13 cellular contexts compared by ENCODE assay signal in the genomic region with DNA sequence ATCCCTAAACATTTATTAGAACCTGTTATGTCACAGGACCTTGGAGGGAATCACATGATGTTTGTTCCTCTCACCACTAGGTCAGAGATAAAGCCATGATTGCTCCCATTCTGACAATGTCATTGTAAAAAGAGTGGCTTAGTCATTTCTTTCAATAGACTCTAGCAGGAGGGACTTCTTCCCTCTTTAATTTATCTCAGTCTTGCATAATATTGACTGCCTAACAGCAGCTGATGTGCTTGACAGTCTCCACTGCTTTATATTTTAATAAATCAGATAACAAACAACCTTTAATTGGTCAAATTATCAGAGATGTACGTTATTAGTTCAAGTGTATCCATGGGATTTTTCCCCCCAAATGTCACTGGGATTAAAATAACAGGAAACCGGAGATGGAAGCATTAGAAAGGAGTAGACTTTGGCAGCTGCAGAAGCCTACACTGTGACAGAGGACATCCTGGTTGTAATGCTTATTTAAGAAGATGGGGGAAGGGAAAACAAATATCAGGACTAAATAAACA. TPM values are rescaled to one million over a fixed set of nuclear protein-coding genes. Genes with fewer than 3 reads are reported as not detected.
A peak's percentile ranks its signal among the peaks of the same experiment; 100 is the strongest.
DNase-seq lines count a peak whose midpoint lies in the region; ATAC-seq and TF ChIP-seq lines count a peak whose summit lies in the region.
"Had no signal": no experiment of that assay in that cellular context is flagged by ENCODE, and none has a peak within 500 bp of the region (broad histone marks: within the 10 kb centered on the region; RNA-seq: fewer than 3 reads in every experiment).

No MANE protein-coding gene starts in this region.

- no peak overlapping the region for H2BK120ac ChIP-seq in neuronal stem cell (ENCODE audit: low read depth, low read length)

- WGBS in neuronal stem cell (ENCODE audit: extremely low coverage in 2 of 2, insufficient read length in 2 of 2, insufficient replicate concordance in 1 of 2), 2 donors = no CpG with 5 or more reads among the region's 2 CpGs

- H3K4me1 ChIP-seq in neuronal stem cell (ENCODE audit: control insufficient read depth in 2 of 2, insufficient read depth in 1 of 2, low read depth in 1 of 2, low read length in 2 of 2) = peaks cover 1 to 20% of the 10 kb centered on the region in 2 donors

- ATAC-seq in HG03025 (IDR thresholded peaks at IDR 0.05; ENCODE audit: low FRiP score, unreplicated experiment) = no peak
- ATAC-seq: Panc1 had no signal

- no peak overlapping the region for H3K18ac ChIP-seq in neuronal stem cell (ENCODE audit: low read length)

- no peaks in the 10 kb centered on the region for H3K36me3 Mint-ChIP-seq in endothelial cell (ENCODE audit: low read depth, unreplicated experiment)

- H4K91ac ChIP-seq in neuronal stem cell (ENCODE audit: low read depth, low read length, poor library complexity) = no peak overlapping the region

- DNase-seq in NCI-H1417 (lab: John Stamatoyannopoulos, UW) (peak in 2 of 3 experiments; percentile 21 to 68), NCI-H1417 treated with DMSO at 0.1 percent for 48 hours (lab: John Stamatoyannopoulos, UW) (no peak), NCI-H2029 treated with DMSO at 0.1 percent for 48 hours (lab: John Stamatoyannopoulos, UW) (peak; percentile 97), endothelial cell (ENCODE audit: low spot score) (no peak), neuronal stem cell (ENCODE audit: low spot score) (no peak)
- DNase-seq in activated naive CD4-positive, alpha-beta T cell treated with Interleukin-2 at 50 U/mL for 16 hours = no peak
- DNase-seq in activated CD4-positive, alpha-beta T cell treated with anti-CD3 and anti-CD28 coated beads, Interleukin-2, amount 50 U/mL, for 1 hour = no peak
- DNase-seq: midbrain, MM.1S, thyroid gland had no signal

- no peak overlapping the region for H3K9ac ChIP-seq in neuronal stem cell (ENCODE audit: low read depth, low read length, poor library complexity)

- no peak for TF ChIP-seq CTCF in endothelial cell (IDR thresholded peaks at IDR 0.05; ENCODE audit: unreplicated experiment)

- no peak overlapping the region for H3K4me2 ChIP-seq in neuronal stem cell (ENCODE audit: insufficient read depth, low read length, poor library complexity, severe bottlenecking)

- H3K9me3 ChIP-seq in neuronal stem cell (replicated peaks in 1 of 2; ENCODE audit: control insufficient read depth in 2 of 2, insufficient read depth in 1 of 2, low read depth in 1 of 2, low read length in 2 of 2) = peaks cover 0 to 5% of the 10 kb centered on the region in 2 donors
- H3K9me3 ChIP-seq: thyroid gland had no signal

- H3K23ac ChIP-seq in neuronal stem cell (ENCODE audit: low read depth, low read length, poor library complexity) = no peak overlapping the region

- no peak overlapping the region for H2BK5ac ChIP-seq in neuronal stem cell (ENCODE audit: low read length)

- H2AFZ ChIP-seq in neuronal stem cell (ENCODE audit: low read length) = peak overlapping the region; percentile 17

- H3K9me3 Mint-ChIP-seq in endothelial cell (ENCODE audit: unreplicated experiment) = no peaks in the 10 kb centered on the region

- peaks cover 59% of the 10 kb centered on the region for H3K4me1 Mint-ChIP-seq in endothelial cell (ENCODE audit: unreplicated experiment)

- no peak overlapping the region for H3K4me3 ChIP-seq in neuronal stem cell (ENCODE audit: low read length in 2 of 2)
- H3K4me3 ChIP-seq: thyroid gland had no signal

- H3K27ac ChIP-seq in neuronal stem cell (replicated peaks; ENCODE audit: low read length) = no peak overlapping the region
- H3K27ac ChIP-seq: thyroid gland had no signal

- no peaks in the 10 kb centered on the region for H3K27me3 ChIP-seq in neuronal stem cell (ENCODE audit: control insufficient read depth in 3 of 3, insufficient read depth in 3 of 3, low read depth in 1 of 3, low read length in 3 of 3)
- H3K27me3 ChIP-seq: thyroid gland had no signal

- H2AK5ac ChIP-seq in neuronal stem cell (ENCODE audit: low read depth, low read length) = no peak overlapping the region

- no peak overlapping the region for H3K14ac ChIP-seq in neuronal stem cell (ENCODE audit: low read length)

- H4K8ac ChIP-seq in neuronal stem cell (ENCODE audit: low read depth, low read length) = no peak overlapping the region

- no peak overlapping the region for H2BK15ac ChIP-seq in neuronal stem cell (ENCODE audit: low read length)

- H3K27ac Mint-ChIP-seq in endothelial cell (ENCODE audit: unreplicated experiment) = peak overlapping the region; percentile 58
- H3K27ac Mint-ChIP-seq: dendritic cell treated with granulocyte-macrophage colony-stimulating factor and Interleukin-4, amounts not matched to agents 40 ng/mL and 50 ng/mL, for 4 days had no signal

- no peak overlapping the region for H3K4ac ChIP-seq in neuronal stem cell (ENCODE audit: low read length)

- no peaks in the 10 kb centered on the region for H3K79me1 ChIP-seq in neuronal stem cell (ENCODE audit: low read depth, low read length)

- no peaks in the 10 kb centered on the region for H3K27me3 Mint-ChIP-seq in endothelial cell (ENCODE audit: unreplicated experiment)

- no peak overlapping the region for H3K4me3 Mint-ChIP-seq in endothelial cell (ENCODE audit: unreplicated experiment)
- H3K4me3 Mint-ChIP-seq: dendritic cell treated with granulocyte-macrophage colony-stimulating factor and Interleukin-4, amounts not matched to agents 40 ng/mL and 50 ng/mL, for 4 days had no signal

- no peaks in the 10 kb centered on the region for H3K36me3 ChIP-seq in neuronal stem cell (replicated peaks in 1 of 2; ENCODE audit: control insufficient read depth in 2 of 2, insufficient read depth in 2 of 2, low read length in 2 of 2)
- H3K36me3 ChIP-seq: thyroid gland had no signal

- H2BK12ac ChIP-seq in neuronal stem cell (ENCODE audit: low read length) = no peak overlapping the region

RNA-seq across cellular contexts. Expression of gene LAMA4, which starts 39.6 kb away (rescaled TPM):
- total RNA-seq in endothelial cell (ENCODE audit: unreplicated experiment) = 23.9 TPM
- 1.6 TPM for polyA plus RNA-seq in neuronal stem cell (2013, experiment 1 of 2)
- 1.4 TPM for polyA plus RNA-seq in neuronal stem cell (2013, experiment 2 of 2)

Comparison
In these comparisons a context has a peak if more than half of its experiments do, and no peak if none do; other contexts are left out.
1. DNase-seq: peak in NCI-H1417 (2 of 3) and NCI-H2029 treated with DMSO at 0.1 percent for 48 hours (single experiment); none in NCI-H1417 treated with DMSO at 0.1 percent for 48 hours (single experiment), endothelial cell (single experiment), neuronal stem cell (single experiment), activated naive CD4-positive, alpha-beta T cell treated with Interleukin-2 at 50 U/mL for 16 hours (single experiment) and activated CD4-positive, alpha-beta T cell treated with anti-CD3 and anti-CD28 coated beads, Interleukin-2, amount 50 U/mL, for 1 hour (single experiment).